Comparison of ENCODE assay signal across 8 cellular contexts in genomic region chr4:16226816-16227461, GRCh38. TPM values are rescaled to one million over a fixed set of nuclear protein-coding genes. Genes with fewer than 3 reads are reported as not detected.
DNase-seq lines count a peak whose midpoint lies in the region; ATAC-seq, FAIRE-seq and TF ChIP-seq lines count a peak whose summit lies in the region.

No MANE protein-coding gene starts in this region.

- TF ChIP-seq POLR2A in gastrocnemius medialis (IDR thresholded peaks at IDR 0.05) (peak in 1 of 2 donors; percentile 6), H54 (IDR thresholded peaks at IDR 0.05; ENCODE audit: low read depth, low read length) (no peak)

- H3K36me3 Mint-ChIP-seq in T-helper 1 cell treated with Interleukin-12 subunit alpha and Interleukin-12 subunit beta and Interleukin-4 antibody, amounts not matched to agents 30 μg/mL and 1 μg/mL, for 36 hours (ENCODE audit: low read depth) = peaks cover 4% of the 10 kb centered on the region

- H3K27ac ChIP-seq in iPS DF 6.9 (ENCODE audit: low read length) (no peak overlapping the region), gastrocnemius medialis (peak overlapping the region; percentile 94 to 98 (median 96))

- H3K9me3 Mint-ChIP-seq in T-helper 1 cell treated with Interleukin-12 subunit alpha and Interleukin-12 subunit beta and Interleukin-4 antibody, amounts not matched to agents 30 μg/mL and 1 μg/mL, for 36 hours = no peaks in the 10 kb centered on the region

- FAIRE-seq in H54 (lab: Jason Lieb, UNC) = no peak

- TF ChIP-seq CTCF in gastrocnemius medialis (IDR thresholded peaks at IDR 0.05 in 4 of 5, conservative IDR thresholded peaks at IDR 0.05 in 1 of 5) = no peak

- no peaks in the 10 kb centered on the region for H3K27me3 ChIP-seq in iPS DF 6.9 (ENCODE audit: control insufficient read depth, insufficient read depth, low read length)
- H3K27me3 ChIP-seq in gastrocnemius medialis = no peaks in the 10 kb centered on the region

- H3K4me3 ChIP-seq in iPS DF 6.9 (ENCODE audit: low read length) (peak overlapping the region; percentile 89), gastrocnemius medialis (peak overlapping the region; percentile 77 to 86 (median 78))

- WGBS in iPS DF 6.9 (ENCODE audit: insufficient coverage, insufficient read length) = no CpG with 5 or more reads among the region's 57 CpGs

- H3K4me1 ChIP-seq in iPS DF 6.9 (ENCODE audit: control insufficient read depth, insufficient read depth, low read length) (peaks cover 2% of the 10 kb centered on the region; the same call in 1 of the 2 replicates), gastrocnemius medialis (peaks cover 53% of the 10 kb centered on the region in 2 donors)

- H3K4me3 Mint-ChIP-seq in T-helper 1 cell treated with Interleukin-12 subunit alpha and Interleukin-12 subunit beta and Interleukin-4 antibody, amounts not matched to agents 30 μg/mL and 1 μg/mL, for 36 hours = peak overlapping the region; percentile 93

- H3K27me3 Mint-ChIP-seq in T-helper 1 cell treated with Interleukin-12 subunit alpha and Interleukin-12 subunit beta and Interleukin-4 antibody, amounts not matched to agents 30 μg/mL and 1 μg/mL, for 36 hours (ENCODE audit: low read depth) = peaks cover 5% of the 10 kb centered on the region

- DNase-seq in CD1c-positive myeloid dendritic cell (ENCODE audit: extremely low spot score) = peak; percentile 33
- peak; percentile 71 for DNase-seq in astrocyte of the hippocampus (ENCODE audit: low read depth, low spot score)
- DNase-seq in iPS DF 6.9 (ENCODE audit: low read depth, low spot score) = no peak
- peak; percentile 53 to 80 for DNase-seq in gastrocnemius medialis
- DNase-seq in H54 (ENCODE audit: insufficient read length, low spot score) = no peak

- H3K36me3 ChIP-seq in iPS DF 6.9 (ENCODE audit: control insufficient read depth, insufficient read depth, low read length) (no peaks in the 10 kb centered on the region), gastrocnemius medialis (no peaks in the 10 kb centered on the region)

- in situ Hi-C loops in gastrocnemius medialis (cut with MboI; ENCODE audit: low sequenced_read_pairs in 4 of 4) = no loop called here

- peaks cover 44% of the 10 kb centered on the region for H3K4me1 Mint-ChIP-seq in T-helper 1 cell treated with Interleukin-12 subunit alpha and Interleukin-12 subunit beta and Interleukin-4 antibody, amounts not matched to agents 30 μg/mL and 1 μg/mL, for 36 hours (ENCODE audit: low read depth)

- H3K9me3 ChIP-seq in iPS DF 6.9 (ENCODE audit: control insufficient read depth, insufficient read depth, low read length) (no peaks in the 10 kb centered on the region), gastrocnemius medialis (no peaks in the 10 kb centered on the region)

- peak overlapping the region; percentile 96 for H3K27ac Mint-ChIP-seq in T-helper 1 cell treated with Interleukin-12 subunit alpha and Interleukin-12 subunit beta and Interleukin-4 antibody, amounts not matched to agents 30 μg/mL and 1 μg/mL, for 36 hours

- intact Hi-C loops in gastrocnemius medialis (cut with DNase I; ENCODE audit: low total_unique reads) = loop anchor here (1.0 to 10.0 kb wide), 6 partner anchors 112 to 1798 kb away; partner anchors contain the start of genes CPEB2 and LCORL

- ATAC-seq in GM19438 (IDR thresholded peaks at IDR 0.05; ENCODE audit: low read depth, unreplicated experiment) (peak; percentile 44), HG03520 (IDR thresholded peaks at IDR 0.05; ENCODE audit: unreplicated experiment) (peak; percentile 39), gastrocnemius medialis (peak; percentile 67 to 72)

RNA-seq across cellular contexts. Expression of gene TAPT1, which starts 0.7 kb away (rescaled TPM):
- total RNA-seq in gastrocnemius medialis = 10 to 100 TPM; 29.5 to 44.1 (median 40.8) TPM

Comparison
In these comparisons a context has a peak if more than half of its experiments do, and no peak if none do; other contexts are left out.
1. DNase-seq: peak in CD1c-positive myeloid dendritic cell (single experiment), astrocyte of the hippocampus (single experiment) and gastrocnemius medialis (2 of 2); none in iPS DF 6.9 (single experiment) and H54 (single experiment).
2. Peak in every context shown above with its lines, with median percentiles within 50 percentile points of each other: ATAC-seq.